In the genomic region with DNA sequence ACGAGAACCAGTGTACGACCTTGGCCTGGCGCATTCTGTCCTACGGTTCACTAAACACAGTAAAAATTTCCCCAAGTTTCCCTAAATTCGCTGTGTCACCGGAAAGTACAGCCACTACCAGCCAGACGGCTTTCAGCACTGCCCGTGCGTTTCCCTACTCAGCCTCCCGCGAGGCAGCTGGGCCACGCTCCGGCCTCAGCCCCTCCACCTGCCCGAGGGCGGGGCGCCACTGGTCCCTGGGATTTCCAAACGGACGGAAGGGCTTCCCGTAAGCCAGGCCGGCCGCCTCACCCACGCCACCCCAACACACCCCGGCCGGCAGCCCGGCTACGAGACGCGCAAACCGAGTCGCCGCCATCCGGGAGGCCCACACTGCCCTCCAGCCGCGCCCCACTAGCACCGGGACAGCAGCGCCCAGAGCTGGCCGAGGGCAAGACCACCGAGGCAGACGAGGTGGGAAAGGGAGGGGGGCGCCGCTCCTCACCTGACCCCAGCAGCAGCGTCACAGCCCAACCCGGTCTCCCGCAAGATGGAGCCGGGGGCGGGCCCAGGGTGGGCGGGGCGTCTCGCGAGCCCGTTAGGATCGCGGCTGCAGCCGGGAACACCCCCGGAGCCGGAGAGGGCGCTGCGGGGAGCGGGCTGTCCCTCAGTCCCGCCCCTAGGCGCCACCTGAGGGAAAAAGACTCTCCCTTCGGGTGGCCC, we compare ENCODE assay signal across 9 cellular contexts. TPM values are rescaled to one million over a fixed set of nuclear protein-coding genes. Genes with fewer than 3 reads are reported as not detected.
DNase-seq lines count a peak whose midpoint lies in the region; ATAC-seq, FAIRE-seq and TF ChIP-seq lines count a peak whose summit lies in the region.
"Had no signal": no experiment of that assay in that cellular context is flagged by ENCODE, and none has a peak within 500 bp of the region (broad histone marks: within the 10 kb centered on the region; RNA-seq: fewer than 3 reads in every experiment).

A gene (minus strand): TSS at position 531 of the 702 bp plus-strand sequence. CDS start 13,202 bp downstream, outside the sequence.

- CTCF ChIA-PET in mammary epithelial cell (lab: Charles Lee; ENCODE audit: low non-redundant PET), result no interaction called here

- intact Hi-C loops in mammary epithelial cell (cut with micrococcal nuclease), result loop anchor here (1.0 to 10.0 kb wide), 5 partner anchors 23 to 231 kb away; a partner anchor contains a TSS

- ATAC-seq in GM18868 (IDR thresholded peaks at IDR 0.05; ENCODE audit: unreplicated experiment), result peak; percentile 92
- ATAC-seq in HG03103 (IDR thresholded peaks at IDR 0.05; ENCODE audit: low read depth, unreplicated experiment), result peak; percentile 80

- DNase-seq in AG08395 (ENCODE audit: low spot score) (peak; percentile 98), NCI-H2227 (lab: John Stamatoyannopoulos, UW; ENCODE audit: unreplicated experiment) (peak; percentile 90), WERI-Rb-1 (peak; percentile 96), mammary epithelial cell (peak; percentile 89), iPS-NIHi11 (ENCODE audit: low spot score) (peak; percentile 99), small intestine (peak; percentile 93)

- H3K4me3 ChIP-seq in WERI-Rb-1 (ENCODE audit: low read depth, low read length), result peak within 1 kb of the TSS; percentile 80
- peak within 1 kb of the TSS; percentile 51 to 100 (median 92) for H3K4me3 ChIP-seq in mammary epithelial cell (replicated peaks in 1 of 3; ENCODE audit: insufficient read depth in 1 of 3, low read depth in 2 of 3, low read length in 3 of 3)
- peak within 1 kb of the TSS; percentile 69 to 74 for H3K4me3 ChIP-seq in small intestine (ENCODE audit: low read depth in 1 of 2, low read length in 2 of 2)

- H3K4me2 ChIP-seq in mammary epithelial cell (ENCODE audit: insufficient read depth, low read depth, low read length), result peak within 1 kb of the TSS; percentile 80

- H3K9me3 ChIP-seq in WERI-Rb-1 (ENCODE audit: severe bottlenecking), result no peaks in the 10 kb centered on the region
- H3K9me3 ChIP-seq in mammary epithelial cell (replicated peaks; ENCODE audit: insufficient read depth, low read length), result no peaks in the 10 kb centered on the region
- no peaks in the 10 kb centered on the region for H3K9me3 ChIP-seq in small intestine (ENCODE audit: control insufficient read depth, low read depth)

- peak within 1 kb of the TSS; percentile 87 for H3K9ac ChIP-seq in mammary epithelial cell (ENCODE audit: insufficient read depth, low read length)

- H2AFZ ChIP-seq in mammary epithelial cell (ENCODE audit: low read depth, low read length), result peak within 1 kb of the TSS; percentile 87

- no peaks in the 10 kb centered on the region for H4K20me1 ChIP-seq in mammary epithelial cell (ENCODE audit: insufficient read depth, low read length)

- H3K4me1 ChIP-seq in mammary epithelial cell (ENCODE audit: insufficient read depth, low read length), result peaks cover 15% of the 10 kb centered on the region
- H3K4me1 ChIP-seq in small intestine (ENCODE audit: control insufficient read depth in 2 of 2, insufficient read depth in 1 of 2, low read depth in 1 of 2, low read length in 1 of 2), result peaks cover 0 to 4% of the 10 kb centered on the region in 2 donors

- TF ChIP-seq CTCF in WERI-Rb-1 (IDR thresholded peaks at IDR 0.05; ENCODE audit: low read depth, low read length), result 0 out of 2 replicates have a peak, but pooled peaks have one; percentile 15
- TF ChIP-seq CTCF in mammary epithelial cell (conservative IDR thresholded peaks at IDR 0.05 in 1 of 2, IDR thresholded peaks at IDR 0.05 in 1 of 2; ENCODE audit: extremely low read depth in 1 of 2, insufficient read depth in 1 of 2, low read depth in 1 of 2, low read length in 2 of 2), result peak in 1 of 2 donors; percentile 36

- FAIRE-seq in small intestine (lab: Jason Lieb, UNC), result no peak
- FAIRE-seq: TTC549 had no signal

- under 1% methylated on average over 30 of the region's 62 CpGs for WGBS in mammary epithelial cell (ENCODE audit: low coverage, missing lambda C conversion rate)
- WGBS in small intestine, 3 donors, result 0% methylated on average over 39 to 62 of the region's 62 CpGs

- H3K27me3 ChIP-seq in WERI-Rb-1 (ENCODE audit: insufficient read depth, low read depth, severe bottlenecking) (no peaks in the 10 kb centered on the region), mammary epithelial cell (ENCODE audit: insufficient read depth, low read length) (no peaks in the 10 kb centered on the region), small intestine (ENCODE audit: control insufficient read depth in 2 of 2, insufficient read depth in 2 of 2, low read length in 2 of 2) (no peaks in the 10 kb centered on the region)

- TSS peak; percentile 52 for BruUV-seq in mammary epithelial cell (replicated peaks; lab: Mats Ljungman, UMichigan)

- in situ Hi-C loops in mammary epithelial cell (cut with MboI; ENCODE audit: low sequenced_read_pairs in 2 of 2), result no loop called here

- H3K27ac ChIP-seq in WERI-Rb-1 (peak within 1 kb of the TSS; percentile 94), mammary epithelial cell (ENCODE audit: insufficient read depth, low read depth, low read length) (peak within 1 kb of the TSS; percentile 92), small intestine (ENCODE audit: low read depth in 1 of 2, low read length in 1 of 2) (peak within 1 kb of the TSS; percentile 83 to 98)

- H3K36me3 ChIP-seq in WERI-Rb-1, result peaks cover 3% of the 10 kb centered on the region; the same call in 1 of the 2 replicates
- no peaks in the 10 kb centered on the region for H3K36me3 ChIP-seq in mammary epithelial cell (ENCODE audit: insufficient read depth, low read length)
- no peaks in the 10 kb centered on the region for H3K36me3 ChIP-seq in small intestine (ENCODE audit: control insufficient read depth in 2 of 2, insufficient read depth in 2 of 2, low read length in 2 of 2)

- dilution Hi-C loops in mammary epithelial cell (cut with HindIII; ENCODE audit: low sequenced_read_pairs), result no loop called here

- H3K79me2 ChIP-seq in mammary epithelial cell (ENCODE audit: insufficient read depth, low read length), result peaks cover 51% of the 10 kb centered on the region

RNA-seq across cellular contexts. Expression of the gene that starts here (rescaled TPM):
- 100 to 1,000 TPM; 107 to 134 TPM for total RNA-seq in mammary epithelial cell
- 105 TPM for polyA plus RNA-seq in mammary epithelial cell
- polyA minus RNA-seq in mammary epithelial cell, result 66.5 TPM
- polyA plus RNA-seq in small intestine, result 10 to 100 TPM; 44.3 to 62.4 (median 48.9) TPM

Comparison
In these comparisons a context has a peak if more than half of its experiments do, and no peak if none do; other contexts are left out.
1. Peak in every context shown above with its lines: DNase-seq, ATAC-seq, H3K4me3 ChIP-seq and H3K27ac ChIP-seq.